In the genomic region with DNA sequence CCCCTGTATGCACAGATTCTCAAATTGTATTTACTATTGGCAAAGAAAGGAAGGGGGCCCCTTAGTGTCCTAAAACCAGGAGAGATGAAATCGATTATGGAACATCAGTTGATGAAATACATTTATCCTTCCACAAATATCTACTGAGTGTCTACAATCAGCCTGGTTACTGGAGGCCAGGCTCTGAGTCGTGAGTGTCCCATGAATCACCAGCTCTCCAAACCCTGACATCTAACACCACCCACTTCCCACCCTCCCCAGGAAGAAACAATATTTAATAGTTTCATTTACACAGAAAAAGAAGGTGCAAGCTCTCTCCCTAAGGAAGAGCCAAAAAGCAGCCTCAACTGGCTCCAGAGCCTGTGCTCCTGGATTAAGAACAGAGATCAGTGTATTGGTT, we compare ENCODE assay signal across 2 cellular contexts.
TF ChIP-seq lines count a peak whose summit lies in the region.

No MANE protein-coding gene starts in this region.

TF ChIP-seq in HCT116, 20 proteins besides CTCF, POLR2A, EP300 and RAD21:
- TF ChIP-seq EZH2phosphoT487 (IDR thresholded peaks at IDR 0.05; ENCODE audit: borderline replicate concordance) (no peak), SRF (IDR thresholded peaks at IDR 0.05; ENCODE audit: low read depth) (no peak), ELF1 (IDR thresholded peaks at IDR 0.05; ENCODE audit: borderline replicate concordance, low read depth) (no peak), YY1 (IDR thresholded peaks at IDR 0.05; ENCODE audit: extremely low read depth, insufficient replicate concordance, low read depth, low read length) (no peak), REST (IDR thresholded peaks at IDR 0.05; ENCODE audit: low read depth) (no peak), SP1 (IDR thresholded peaks at IDR 0.05; ENCODE audit: low read depth) (no peak)
- TF ChIP-seq, protein P1, sequence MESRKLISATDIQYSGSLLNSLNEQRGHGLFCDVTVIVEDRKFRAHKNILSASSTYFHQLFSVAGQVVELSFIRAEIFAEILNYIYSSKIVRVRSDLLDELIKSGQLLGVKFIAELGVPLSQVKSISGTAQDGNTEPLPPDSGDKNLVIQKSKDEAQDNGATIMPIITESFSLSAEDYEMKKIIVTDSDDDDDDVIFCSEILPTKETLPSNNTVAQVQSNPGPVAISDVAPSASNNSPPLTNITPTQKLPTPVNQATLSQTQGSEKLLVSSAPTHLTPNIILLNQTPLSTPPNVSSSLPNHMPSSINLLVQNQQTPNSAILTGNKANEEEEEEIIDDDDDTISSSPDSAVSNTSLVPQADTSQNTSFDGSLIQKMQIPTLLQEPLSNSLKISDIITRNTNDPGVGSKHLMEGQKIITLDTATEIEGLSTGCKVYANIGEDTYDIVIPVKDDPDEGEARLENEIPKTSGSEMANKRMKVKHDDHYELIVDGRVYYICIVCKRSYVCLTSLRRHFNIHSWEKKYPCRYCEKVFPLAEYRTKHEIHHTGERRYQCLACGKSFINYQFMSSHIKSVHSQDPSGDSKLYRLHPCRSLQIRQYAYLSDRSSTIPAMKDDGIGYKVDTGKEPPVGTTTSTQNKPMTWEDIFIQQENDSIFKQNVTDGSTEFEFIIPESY (IDR thresholded peaks at IDR 0.05; ENCODE audit: extremely low read depth, insufficient replicate concordance, low read length), result no peak

TF ChIP-seq in endothelial cell of umbilical vein, 7 proteins besides CTCF, POLR2A, EP300 and RAD21:
- TF ChIP-seq FOS (IDR thresholded peaks at IDR 0.05; ENCODE audit: borderline replicate concordance, insufficient read depth, low read length), result peak; percentile 40
- no peak for TF ChIP-seq POLR2AphosphoS5 (IDR thresholded peaks at IDR 0.05; ENCODE audit: insufficient read depth, low read depth, low read length)
